Comparison of ENCODE assay signal across 1 cellular context in the genomic region with DNA sequence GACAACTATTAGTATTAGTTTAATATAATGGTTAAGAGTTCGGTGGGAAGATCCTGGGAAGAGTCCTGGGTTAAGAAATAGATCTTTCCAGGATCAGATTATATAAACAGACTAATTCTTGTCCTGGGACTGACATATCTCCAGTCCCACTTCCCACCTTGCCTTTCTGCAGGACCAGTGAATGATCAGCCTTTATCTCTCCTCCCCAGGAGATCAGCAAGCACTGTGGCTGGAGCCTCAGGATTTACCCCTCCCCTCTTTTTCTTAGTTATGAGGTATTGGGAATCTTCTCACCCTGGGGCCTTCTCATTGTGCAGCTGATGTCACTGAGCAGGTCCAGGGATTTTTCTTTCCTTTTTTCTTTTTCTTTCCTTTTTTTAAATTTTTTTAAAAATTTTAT.
TF ChIP-seq lines count a peak whose summit lies in the region.

No MANE protein-coding gene starts in this region.

TF ChIP-seq in H1, 55 proteins besides CTCF, POLR2A, EP300 and RAD21 (continued from another document):
- TF ChIP-seq E2F6 (IDR thresholded peaks at IDR 0.05): no peak
- no peak for TF ChIP-seq TAF7 (optimal IDR thresholded peaks at IDR 0.05; ENCODE audit: borderline replicate concordance, low read depth, low read length)
- no peak for TF ChIP-seq RNF2 (IDR thresholded peaks at IDR 0.05; ENCODE audit: borderline replicate concordance, low read depth, low read length, missing control alignments, poor library complexity, severe bottlenecking)
- no peak for TF ChIP-seq HDAC6 (IDR thresholded peaks at IDR 0.05; ENCODE audit: low read depth, low read length)
